ENCODE assay signal across 10 cellular contexts in the genomic region with DNA sequence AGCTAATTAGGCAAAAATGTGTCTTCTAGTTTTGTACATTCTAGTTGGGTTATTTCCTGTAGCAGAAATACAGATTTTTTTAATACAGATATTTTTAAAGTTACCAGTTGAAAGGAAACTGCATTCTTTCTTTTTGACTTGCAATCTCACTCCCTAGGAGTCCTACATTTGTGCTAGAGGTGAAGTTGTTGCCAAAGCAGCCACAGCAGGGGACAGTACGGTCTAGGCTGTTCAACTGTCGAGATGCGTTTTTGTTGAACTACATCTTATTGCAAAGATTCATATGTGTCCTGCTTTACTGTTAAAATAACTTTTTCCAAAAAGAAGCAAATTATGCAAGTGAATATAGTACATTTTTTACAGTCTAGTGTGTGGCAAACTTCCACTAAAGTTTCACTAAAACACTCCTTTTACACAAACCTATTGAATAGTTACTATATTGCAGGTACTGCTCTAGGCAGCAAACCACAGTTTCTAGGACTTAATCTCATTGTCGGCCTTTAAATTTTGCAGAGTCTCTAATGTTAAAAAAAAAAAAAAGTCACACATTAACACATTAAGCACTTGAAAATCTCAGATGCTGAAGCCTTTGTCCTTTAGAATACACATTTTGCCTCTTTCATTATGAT. TPM values are rescaled to one million over a fixed set of nuclear protein-coding genes. Genes with fewer than 3 reads are reported as not detected.
A peak's percentile ranks its signal among the peaks of the same experiment; 100 is the strongest.
DNase-seq lines count a peak whose midpoint lies in the region; ATAC-seq and TF ChIP-seq lines count a peak whose summit lies in the region.
"Had no signal": no experiment of that assay in that cellular context is flagged by ENCODE, and none has a peak within 500 bp of the region (broad histone marks: within the 10 kb centered on the region; RNA-seq: fewer than 3 reads in every experiment).

No MANE protein-coding gene starts in this region.

- H3K23ac ChIP-seq in mesenchymal stem cell (ENCODE audit: low read length in 2 of 2), result no peak overlapping the region

- H3K9me3 ChIP-seq in mesenchymal stem cell (ENCODE audit: control insufficient read depth, low read length), result no peaks in the 10 kb centered on the region

- no peak overlapping the region for H2BK120ac ChIP-seq in mesenchymal stem cell (ENCODE audit: low read depth, low read length)

- H2BK15ac ChIP-seq in mesenchymal stem cell (ENCODE audit: low read depth, poor library complexity, severe bottlenecking), result no peak overlapping the region

- peaks cover 0 to 5% of the 10 kb centered on the region in 2 experiments for H3K36me3 ChIP-seq in mesenchymal stem cell (ENCODE audit: control insufficient read depth in 1 of 2, insufficient read depth in 2 of 2, low read depth in 1 of 2, low read length in 2 of 2)

- H2BK12ac ChIP-seq in mesenchymal stem cell (ENCODE audit: low read length in 2 of 2), result no peak overlapping the region

- ATAC-seq in HG02588 (IDR thresholded peaks at IDR 0.05; ENCODE audit: unreplicated experiment) (peak; percentile 39), HG03571 (IDR thresholded peaks at IDR 0.05; ENCODE audit: unreplicated experiment) (peak; percentile 41)

- H3K4me3 ChIP-seq in mesenchymal stem cell (ENCODE audit: insufficient read depth in 1 of 2, low read depth in 1 of 2, low read length in 2 of 2), result no peak overlapping the region

- H4K8ac ChIP-seq in mesenchymal stem cell (ENCODE audit: low read length), result no peak overlapping the region

- no peak overlapping the region for H3K18ac ChIP-seq in mesenchymal stem cell (ENCODE audit: low read depth in 1 of 2, low read length in 2 of 2)

- no peak overlapping the region for H2AK5ac ChIP-seq in mesenchymal stem cell (ENCODE audit: low read length, severe bottlenecking)

- H3K27me3 ChIP-seq in mesenchymal stem cell (ENCODE audit: control insufficient read depth in 1 of 2, insufficient read depth in 1 of 2, low read length in 2 of 2), result no peaks in the 10 kb centered on the region

- 96% methylated on average over 4 of the region's 4 CpGs for WGBS in mesenchymal stem cell

- H3K9ac ChIP-seq in mesenchymal stem cell (ENCODE audit: low read length), result no peak overlapping the region

- no peak overlapping the region for H2AFZ ChIP-seq in mesenchymal stem cell (ENCODE audit: low read depth, low read length)

- H3K4me2 ChIP-seq in mesenchymal stem cell (ENCODE audit: low read length, poor library complexity, severe bottlenecking), result no peak overlapping the region

- H3K27ac ChIP-seq in mesenchymal stem cell (ENCODE audit: low read length, poor library complexity, severe bottlenecking), result peak overlapping the region; percentile 52

- H4K91ac ChIP-seq in mesenchymal stem cell (ENCODE audit: low read length), result no peak overlapping the region

- no peaks in the 10 kb centered on the region for H3K79me1 ChIP-seq in mesenchymal stem cell (replicated peaks; ENCODE audit: low read length, poor library complexity, severe bottlenecking)

- no peak overlapping the region for H2BK5ac ChIP-seq in mesenchymal stem cell (ENCODE audit: low read depth, low read length, poor library complexity, severe bottlenecking)

- peak; percentile 51 for DNase-seq in NCI-H2029 treated with DMSO at 0.1 percent for 48 hours (lab: John Stamatoyannopoulos, UW)
- no peak for DNase-seq in NCI-H2029 (lab: John Stamatoyannopoulos, UW)
- no peak for DNase-seq in mesenchymal stem cell
- DNase-seq in nucleus accumbens (lab: John Stamatoyannopoulos, UW), result no peak
- DNase-seq in GM10266 (ENCODE audit: extremely low spot score), result no peak
- DNase-seq in head of caudate nucleus, result no peak
- DNase-seq: GF-D8, SW 1271 had no signal

- H3K14ac ChIP-seq in mesenchymal stem cell (ENCODE audit: low read length in 2 of 2), result no peak overlapping the region

- peaks cover 11% of the 10 kb centered on the region for H3K4me1 ChIP-seq in mesenchymal stem cell (ENCODE audit: control insufficient read depth, insufficient read depth, low read depth, low read length)

- intact Hi-C loops in head of caudate nucleus (cut with DNase I), result no loop called here

- H3K4ac ChIP-seq in mesenchymal stem cell (ENCODE audit: low read depth in 1 of 2, low read length in 2 of 2), result no peak overlapping the region

- TF ChIP-seq CTCF in GM10266 (IDR thresholded peaks at IDR 0.05; ENCODE audit: control insufficient read depth, insufficient read depth, low read depth, missing control alignments), result no peak

RNA-seq across cellular contexts. Expression of a gene that starts 30.2 kb away (rescaled TPM):
- 10.1 TPM for polyA plus RNA-seq in mesenchymal stem cell (2013, experiment 1 of 2)
- 9.9 TPM for polyA plus RNA-seq in mesenchymal stem cell (2013, experiment 2 of 2)

RNA-seq across cellular contexts. Expression of a gene that starts 34.6 kb away (rescaled TPM):
- 14.3 TPM for polyA plus RNA-seq in mesenchymal stem cell (2013, experiment 1 of 2)
- polyA plus RNA-seq in mesenchymal stem cell (2013, experiment 2 of 2), result 14.1 TPM
